Comparison of ENCODE assay signal across 26 cellular contexts in the genomic region with DNA sequence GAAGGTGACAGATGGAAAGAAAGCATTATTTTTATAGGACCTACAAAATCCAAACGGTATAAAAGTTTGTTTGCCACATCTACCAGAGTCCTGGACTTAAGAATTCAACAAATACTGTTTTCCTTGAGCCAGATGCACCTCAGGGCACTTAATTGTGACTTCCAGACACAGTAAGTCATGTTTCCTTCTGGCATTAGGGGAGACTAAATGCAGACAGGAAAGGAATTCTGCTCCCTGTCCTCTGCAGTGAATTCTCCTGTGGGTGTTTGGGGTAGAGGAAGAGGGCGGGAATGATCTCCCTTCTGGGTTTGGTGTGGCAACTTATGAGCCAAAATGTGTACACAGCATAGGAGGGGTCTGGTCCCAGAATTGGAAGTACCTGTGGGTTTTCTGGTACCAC.
"Had no signal": no experiment of that assay in that cellular context is flagged by ENCODE, and none has a peak within 500 bp of the region (broad histone marks: within the 10 kb centered on the region; RNA-seq: fewer than 3 reads in every experiment).

No MANE protein-coding gene starts in this region.

- H3K36me3 Mint-ChIP-seq: activated naive CD8-positive, alpha-beta T cell treated with anti-CD3 and anti-CD28 coated beads for 36 hours; memory B cell; naive thymus-derived CD4-positive, alpha-beta T cell had no signal

- H3K9me3 Mint-ChIP-seq: activated naive CD8-positive, alpha-beta T cell treated with anti-CD3 and anti-CD28 coated beads for 36 hours; activated T-cell treated with anti-CD3 and anti-CD28 coated beads, Interleukin-2, amount 50 U/mL, for 4 hours; activated T-helper 2 cell treated with anti-CD3 and anti-CD28 coated beads, Interferon-gamma antibody, Interleukin-2, Interleukin-4, amounts not matched to agents 10 μg/mL and 5 μg/mL and 100 μg/mL, durations not matched to agents 14 hours and 24 hours and 36 hours; T-helper 2 cell treated with Interferon-gamma antibody and Interleukin-4, amounts not matched to agents 5 μg/mL and 100 μg/mL, for 36 hours had no signal

- H3K9me3 ChIP-seq: esophagus squamous epithelium, gastrocnemius medialis, mucosa of descending colon, thyroid gland had no signal

- H3K4me3 ChIP-seq: coronary artery, esophagus squamous epithelium, gastrocnemius medialis, mucosa of descending colon, spleen, thyroid gland had no signal

- DNase-seq: activated CD4-positive, alpha-beta T cell treated with anti-CD3 and anti-CD28 coated beads for 1 hour; activated CD4-positive, alpha-beta T cell treated with anti-CD3 and anti-CD28 coated beads, Interleukin-2, amount 50 U/mL, for 4 hours; activated CD8-positive, alpha-beta memory T cell treated with anti-CD3 and anti-CD28 coated beads for 24 hours; activated CD8-positive, alpha-beta memory T cell treated with anti-CD3 and anti-CD28 coated beads, Interleukin-2, amount 50 U/mL, for 48 hours; activated naive CD4-positive, alpha-beta T cell treated with Interleukin-2 at 50 U/mL for 16 hours; activated naive CD8-positive, alpha-beta T cell treated with anti-CD3 and anti-CD28 coated beads for 36 hours; activated T-cell treated with anti-CD3 and anti-CD28 coated beads, Interleukin-2, amount 50 U/mL, for 4 hours; esophagus squamous epithelium; gastrocnemius medialis; head of caudate nucleus; hypothalamus; mucosa of descending colon; naive thymus-derived CD4-positive, alpha-beta T cell; occipital lobe; retina; spleen; stimulated activated CD4-positive, alpha-beta T cell treated with anti-CD3 and anti-CD28 coated beads, Interleukin-4, amount 100 ng/mL, for 1 hour; stimulated activated naive CD8-positive, alpha-beta T cell treated with anti-CD3 and anti-CD28 coated beads, Interleukin-15, Interleukin-2, amounts not matched to agents 100 U/mL and 50 U/mL, for 24 hours; substantia nigra; thyroid gland; WERI-Rb-1 had no signal

- H3K27me3 Mint-ChIP-seq: activated naive CD8-positive, alpha-beta T cell treated with anti-CD3 and anti-CD28 coated beads for 36 hours had no signal

- H3K27me3 ChIP-seq: esophagus squamous epithelium, gastrocnemius medialis, spleen, thyroid gland had no signal

- ATAC-seq: activated T-cell treated with anti-CD3 and anti-CD28 coated beads, Interleukin-2, amount 50 U/mL, for 4 hours; gastrocnemius medialis; mucosa of descending colon; naive thymus-derived CD4-positive, alpha-beta T cell; stimulated activated naive CD8-positive, alpha-beta T cell treated with anti-CD3 and anti-CD28 coated beads, Interleukin-15, Interleukin-2, amounts not matched to agents 100 U/mL and 50 U/mL, for 24 hours had no signal

- H3K4me1 ChIP-seq: esophagus squamous epithelium, gastrocnemius medialis had no signal

- H3K27ac ChIP-seq: coronary artery, esophagus squamous epithelium, gastrocnemius medialis, spleen, thyroid gland, WERI-Rb-1 had no signal

- H3K4me3 Mint-ChIP-seq: activated naive CD8-positive, alpha-beta T cell treated with anti-CD3 and anti-CD28 coated beads for 36 hours; activated T-cell treated with anti-CD3 and anti-CD28 coated beads, Interleukin-2, amount 50 U/mL, for 4 hours; memory B cell; naive thymus-derived CD4-positive, alpha-beta T cell; neural crest cell; T-helper 2 cell treated with Interferon-gamma antibody and Interleukin-4, amounts not matched to agents 5 μg/mL and 100 μg/mL, for 36 hours had no signal

- H3K36me3 ChIP-seq: esophagus squamous epithelium, gastrocnemius medialis, spleen, thyroid gland, WERI-Rb-1 had no signal

- H3K27ac Mint-ChIP-seq: activated naive CD8-positive, alpha-beta T cell treated with anti-CD3 and anti-CD28 coated beads for 36 hours; activated T-helper 2 cell treated with anti-CD3 and anti-CD28 coated beads, Interferon-gamma antibody, Interleukin-2, Interleukin-4, amounts not matched to agents 10 μg/mL and 5 μg/mL and 100 μg/mL, durations not matched to agents 14 hours and 24 hours and 36 hours; memory B cell; naive thymus-derived CD4-positive, alpha-beta T cell; T-helper 2 cell treated with Interferon-gamma antibody and Interleukin-4, amounts not matched to agents 5 μg/mL and 100 μg/mL, for 36 hours had no signal
